ENCODE assay signal across 1 cellular context in genomic region chr19:55254625-55254977, GRCh38.
TF ChIP-seq lines count a peak whose summit lies in the region.

No MANE protein-coding gene starts in this region.

TF ChIP-seq in HepG2, 621 proteins besides CTCF, POLR2A, EP300 and RAD21:
- TF ChIP-seq IRF2 (CRISPR knock-in tag; IDR thresholded peaks at IDR 0.05) (no peak), ELF3 (CRISPR knock-in tag; IDR thresholded peaks at IDR 0.05) (no peak), ERF (CRISPR knock-in tag; IDR thresholded peaks at IDR 0.05) (no peak), ZNF577 (CRISPR knock-in tag; IDR thresholded peaks at IDR 0.05; ENCODE audit: borderline replicate concordance, low read depth) (no peak), RBFOX2 (IDR thresholded peaks at IDR 0.05; ENCODE audit: low read depth, low read length) (no peak), PREB (CRISPR knock-in tag; IDR thresholded peaks at IDR 0.05) (no peak), MAFK (conservative IDR thresholded peaks at IDR 0.05 in 1 of 2, IDR thresholded peaks at IDR 0.05 in 1 of 2; ENCODE audit: low read length in 2 of 2) (no peak), CHD4 (IDR thresholded peaks at IDR 0.05; ENCODE audit: borderline replicate concordance, low read length) (no peak), ZNF431 (CRISPR knock-in tag; IDR thresholded peaks at IDR 0.05; ENCODE audit: borderline replicate concordance, low read depth) (no peak), ZMYM3 (CRISPR knock-in tag; IDR thresholded peaks at IDR 0.05) (no peak), KDM4B (CRISPR knock-in tag; IDR thresholded peaks at IDR 0.05) (no peak), MAFF (IDR thresholded peaks at IDR 0.05; ENCODE audit: low read depth, low read length) (no peak), MEIS2 (CRISPR knock-in tag; IDR thresholded peaks at IDR 0.05) (no peak)
